ENCODE assay signal across 8 cellular contexts in the genomic region with DNA sequence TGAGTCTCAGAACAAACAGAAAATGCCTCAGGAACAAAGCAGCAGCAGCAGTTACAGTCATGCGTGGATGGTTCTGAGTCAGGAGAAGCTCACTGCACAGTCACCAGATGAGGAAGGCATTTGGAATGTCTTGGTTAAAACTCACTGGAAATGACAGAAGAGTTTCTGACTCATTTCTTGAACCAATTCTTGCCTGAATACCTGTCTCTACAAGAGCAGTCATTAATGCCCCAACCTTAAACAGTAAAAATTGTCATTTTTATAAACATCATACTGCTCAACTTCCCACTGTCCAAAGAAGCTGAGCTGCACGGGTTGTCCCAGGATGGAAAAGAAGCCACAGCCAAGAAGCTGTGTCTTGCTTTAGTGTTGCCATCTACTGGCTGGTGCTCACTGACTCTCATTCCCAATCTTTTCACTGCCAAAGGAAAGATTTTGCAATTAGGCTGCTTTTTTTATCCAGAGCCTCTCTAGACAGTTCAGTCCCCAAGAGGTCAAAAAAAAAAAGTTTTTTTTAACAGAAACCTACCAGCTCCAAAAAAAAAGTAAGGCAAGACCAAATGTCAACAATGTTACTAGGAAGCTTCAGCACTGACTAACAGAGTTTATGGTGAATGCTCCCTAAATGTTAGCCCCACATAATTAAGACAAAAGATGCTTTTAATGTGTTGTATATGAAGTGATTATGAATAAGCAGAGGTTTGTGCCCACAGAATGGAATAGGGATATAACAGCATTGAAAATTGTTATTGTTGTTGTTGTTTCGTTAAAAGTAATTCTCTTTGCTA. TPM values are rescaled to one million over a fixed set of nuclear protein-coding genes. Genes with fewer than 3 reads are reported as not detected.
A peak's percentile ranks its signal among the peaks of the same experiment; 100 is the strongest.
DNase-seq lines count a peak whose midpoint lies in the region; ATAC-seq and TF ChIP-seq lines count a peak whose summit lies in the region.

No MANE protein-coding gene starts in this region.

- H3K27me3 ChIP-seq in SJCRH30 = no peaks in the 10 kb centered on the region

- H3K4me1 ChIP-seq in SJCRH30 = peaks cover 23% of the 10 kb centered on the region

- H3K4me3 ChIP-seq in SJCRH30 (no peak overlapping the region), fibroblast of mammary gland (ENCODE audit: control insufficient read depth, low read depth, low read length) (no peak overlapping the region)

- peak; percentile 23 for DNase-seq in COLO668 (lab: John Stamatoyannopoulos, UW; ENCODE audit: unreplicated experiment)
- DNase-seq in HK-2 (ENCODE audit: unreplicated experiment) = peak; percentile 75
- DNase-seq in SJCRH30 = peak; percentile 38 to 71
- peak; percentile 99 for DNase-seq in fibroblast of mammary gland (ENCODE audit: low read depth)
- no peak for DNase-seq in omental fat pad (ENCODE audit: low spot score)
- no peak for DNase-seq in stimulated activated CD4-positive, alpha-beta T cell treated with anti-CD3 and anti-CD28 coated beads, Interleukin-4, amount 100 ng/mL, for 24 hours
- DNase-seq in ecto neural progenitor cell (ENCODE audit: low spot score) = no peak

- H3K9me3 ChIP-seq in SJCRH30 (replicated peaks) = 0 out of 2 replicates have a peak, but pooled peaks cover 3% of the 10 kb centered on the region

- no peaks in the 10 kb centered on the region for H3K36me3 ChIP-seq in SJCRH30

- ATAC-seq in omental fat pad (ENCODE audit: low FRiP score) = peak; percentile 92
- ATAC-seq in GM19463 (IDR thresholded peaks at IDR 0.05; ENCODE audit: unreplicated experiment) = no peak

- H3K27ac ChIP-seq in SJCRH30 = no peak overlapping the region; the same call in 1 of the 2 replicates

- TF ChIP-seq CTCF in fibroblast of mammary gland (conservative IDR thresholded peaks at IDR 0.05; ENCODE audit: control insufficient read depth, insufficient read depth, low read depth, low read length) (peak; percentile 71), omental fat pad (IDR thresholded peaks at IDR 0.05) (peak in 1 of 3 donors; percentile 5)

RNA-seq across cellular contexts. Expression of gene KICS2, which starts 40.4 kb away (rescaled TPM):
- 8.6 and 9.7 TPM in 2 replicates for total RNA-seq in SJCRH30 (2014; rRNA removed; shearing (Covaris generic))
- 10 to 100 TPM in 2 of 4 donors, 1 to 10 TPM in 2; 8.8 to 15.9 (median 10.4) TPM for total RNA-seq in omental fat pad

Comparison
In these comparisons a context has a peak if more than half of its experiments do, and no peak if none do; other contexts are left out.
1. DNase-seq: peak in COLO668 (single experiment), HK-2 (single experiment), SJCRH30 (2 of 2) and fibroblast of mammary gland (single experiment); none in omental fat pad (single experiment), stimulated activated CD4-positive, alpha-beta T cell treated with anti-CD3 and anti-CD28 coated beads, Interleukin-4, amount 100 ng/mL, for 24 hours (single experiment) and ecto neural progenitor cell (single experiment).